ENCODE assay signal across 10 cellular contexts in genomic region chr4:4693258-4693657, GRCh38.
DNase-seq lines count a peak whose midpoint lies in the region; ATAC-seq lines count a peak whose summit lies in the region.
"Had no signal": no experiment of that assay in that cellular context is flagged by ENCODE, and none has a peak within 500 bp of the region (broad histone marks: within the 10 kb centered on the region; RNA-seq: fewer than 3 reads in every experiment).

No MANE protein-coding gene starts in this region.

- DNase-seq in activated CD4-positive, alpha-beta T cell treated with anti-CD3 and anti-CD28 coated beads for 48 hours, result peak; percentile 22
- no peak for DNase-seq in activated CD4-positive, alpha-beta T cell treated with anti-CD3 and anti-CD28 coated beads for 1 hour
- DNase-seq in NOMO-1 (lab: John Stamatoyannopoulos, UW; ENCODE audit: unreplicated experiment in 2 of 2), result peak; percentile 52 to 69
- peak; percentile 47 for DNase-seq in renal cortical epithelial cell (ENCODE audit: low read depth)
- no peak for DNase-seq in CD1c-positive myeloid dendritic cell (ENCODE audit: extremely low spot score)
- DNase-seq in HuH-7.5 (ENCODE audit: low spot score), result no peak
- DNase-seq: posterior cingulate gyrus had no signal

- peak; percentile 56 for ATAC-seq in HG02588 (IDR thresholded peaks at IDR 0.05; ENCODE audit: unreplicated experiment)
- ATAC-seq in GM21825 (IDR thresholded peaks at IDR 0.05; ENCODE audit: unreplicated experiment), result no peak
- ATAC-seq: A549 had no signal

Comparison
In these comparisons a context has a peak if more than half of its experiments do, and no peak if none do; other contexts are left out.
1. DNase-seq: peak in activated CD4-positive, alpha-beta T cell treated with anti-CD3 and anti-CD28 coated beads for 48 hours (single experiment), NOMO-1 (2 of 2) and renal cortical epithelial cell (single experiment); none in activated CD4-positive, alpha-beta T cell treated with anti-CD3 and anti-CD28 coated beads for 1 hour (single experiment), CD1c-positive myeloid dendritic cell (single experiment) and HuH-7.5 (single experiment).